13 cellular contexts compared by ENCODE assay signal in genomic region chr7:97006951-97007861, GRCh38. TPM values are rescaled to one million over a fixed set of nuclear protein-coding genes. Genes with fewer than 3 reads are reported as not detected.
DNase-seq lines count a peak whose midpoint lies in the region; TF ChIP-seq lines count a peak whose summit lies in the region.
"Had no signal": no experiment of that assay in that cellular context is flagged by ENCODE, and none has a peak within 500 bp of the region (broad histone marks: within the 10 kb centered on the region; RNA-seq: fewer than 3 reads in every experiment).

No MANE protein-coding gene starts in this region.

- DNase-seq in activated CD4-positive, alpha-beta T cell treated with anti-CD3 and anti-CD28 coated beads, Interleukin-2, amount 10 ng/mL, durations not matched to agents 7 days and 5 days = no peak
- no peak for DNase-seq in activated CD4-positive, alpha-beta T cell treated with anti-CD3 and anti-CD28 coated beads for 4 hours
- no peak for DNase-seq in SJCRH30
- no peak for DNase-seq in hepatocyte (ENCODE audit: low spot score)
- no peak for DNase-seq in smooth muscle cell (lab: John Stamatoyannopoulos, UW; ENCODE audit: unreplicated experiment)
- no peak for DNase-seq in ascending aorta (ENCODE audit: low spot score in 2 of 2)
- no peak for DNase-seq in globus pallidus (ENCODE audit: low spot score)
- DNase-seq in medulla oblongata (ENCODE audit: extremely low spot score) = no peak
- DNase-seq: activated CD4-positive, CD25-positive, alpha-beta regulatory T cell treated with anti-CD3 and anti-CD28 coated beads, Interleukin-2, amount 50 U/mL, for 72 hours; central memory CD4-positive, alpha-beta T cell; PC-3; stimulated activated CD4-positive, alpha-beta T cell treated with anti-CD3 and anti-CD28 coated beads, Interleukin-4, amount 100 ng/mL, for 1 hour had no signal

- peak overlapping the region; percentile 33 for H2AFZ ChIP-seq in hepatocyte
- peak overlapping the region; percentile 54 for H2AFZ ChIP-seq in smooth muscle cell (ENCODE audit: low read depth)

- H3K9me2 ChIP-seq in hepatocyte (replicated peaks; ENCODE audit: insufficient read depth) = no peaks in the 10 kb centered on the region

- no peaks in the 10 kb centered on the region for H4K20me1 ChIP-seq in hepatocyte (ENCODE audit: insufficient read depth, poor library complexity, severe bottlenecking)
- H4K20me1 ChIP-seq in smooth muscle cell (ENCODE audit: low read depth) = no peaks in the 10 kb centered on the region

- H3K36me3 ChIP-seq in SJCRH30 (no peaks in the 10 kb centered on the region), hepatocyte (replicated peaks; ENCODE audit: insufficient read depth, low read depth) (no peaks in the 10 kb centered on the region), smooth muscle cell (ENCODE audit: low read depth) (no peaks in the 10 kb centered on the region), ascending aorta (no peaks in the 10 kb centered on the region)

- H3K4me1 ChIP-seq in SJCRH30 (no peaks in the 10 kb centered on the region), hepatocyte (ENCODE audit: insufficient read depth) (peaks cover 8% of the 10 kb centered on the region), smooth muscle cell (ENCODE audit: low read depth) (peaks cover 11% of the 10 kb centered on the region), ascending aorta (peaks cover 0 to 14% of the 10 kb centered on the region in 2 donors)

- H3K27me3 ChIP-seq in SJCRH30 = no peaks in the 10 kb centered on the region
- H3K27me3 ChIP-seq in hepatocyte = peaks cover 91% of the 10 kb centered on the region
- H3K27me3 ChIP-seq in smooth muscle cell (ENCODE audit: low read depth) = peaks cover 96% of the 10 kb centered on the region
- peaks cover 30% of the 10 kb centered on the region for H3K27me3 ChIP-seq in ascending aorta

- H3K9ac ChIP-seq in smooth muscle cell (ENCODE audit: low read depth) = no peak overlapping the region

- POLR2A ChIA-PET in activated CD4-positive, alpha-beta T cell treated with anti-CD3 and anti-CD28 coated beads, Interleukin-2, amount 10 ng/mL, durations not matched to agents 7 days and 5 days (lab: Charles Lee) = no interaction called here

- H3K4me2 ChIP-seq in hepatocyte = peak overlapping the region; percentile 85
- H3K4me2 ChIP-seq in smooth muscle cell = peak overlapping the region; percentile 92

- H3K79me2 ChIP-seq in hepatocyte (peaks cover 22% of the 10 kb centered on the region), smooth muscle cell (ENCODE audit: low read depth) (no peaks in the 10 kb centered on the region)

- TF ChIP-seq CTCF in hepatocyte (IDR thresholded peaks at IDR 0.05; ENCODE audit: poor library complexity) (no peak), smooth muscle cell (IDR thresholded peaks at IDR 0.05; ENCODE audit: borderline replicate concordance, insufficient read depth, poor library complexity, severe bottlenecking) (no peak), ascending aorta (IDR thresholded peaks at IDR 0.05) (no peak)

- H3K4me3 ChIP-seq in SJCRH30 = peak overlapping the region; percentile 62
- H3K4me3 ChIP-seq in hepatocyte = peak overlapping the region; percentile 20
- H3K4me3 ChIP-seq in smooth muscle cell = peak overlapping the region; percentile 59
- peak overlapping the region in 1 of 2 donors; percentile 48 for H3K4me3 ChIP-seq in ascending aorta

- H3K4me3 Mint-ChIP-seq in activated CD4-positive, alpha-beta T cell treated with anti-CD3 and anti-CD28 coated beads, Interleukin-2, amount 10 ng/mL, durations not matched to agents 7 days and 5 days = peak overlapping the region; percentile 61

- intact Hi-C loops in ascending aorta (cut with DNase I) = no loop called here

- H3K27ac ChIP-seq in SJCRH30 (peak overlapping the region; percentile 66), hepatocyte (peak overlapping the region; percentile 87), smooth muscle cell (ENCODE audit: low read depth) (no peak overlapping the region), ascending aorta (no peak overlapping the region)

- no peaks in the 10 kb centered on the region for H3K36me3 Mint-ChIP-seq in activated CD4-positive, alpha-beta T cell treated with anti-CD3 and anti-CD28 coated beads, Interleukin-2, amount 10 ng/mL, durations not matched to agents 7 days and 5 days (ENCODE audit: low read depth)

- peaks cover 9% of the 10 kb centered on the region for H3K4me1 Mint-ChIP-seq in activated CD4-positive, alpha-beta T cell treated with anti-CD3 and anti-CD28 coated beads, Interleukin-2, amount 10 ng/mL, durations not matched to agents 7 days and 5 days

- H3K9me3 Mint-ChIP-seq in activated CD4-positive, alpha-beta T cell treated with anti-CD3 and anti-CD28 coated beads, Interleukin-2, amount 10 ng/mL, durations not matched to agents 7 days and 5 days = no peaks in the 10 kb centered on the region

- WGBS in hepatocyte (ENCODE audit: low lambda C conversion rate, missing lambda C conversion rate) = 14% methylated on average over 41 of the region's 41 CpGs
- 8% methylated on average over 41 of the region's 41 CpGs for WGBS in smooth muscle cell (ENCODE audit: low lambda C conversion rate)

- no peaks in the 10 kb centered on the region for H3K9me3 ChIP-seq in SJCRH30 (replicated peaks)
- H3K9me3 ChIP-seq in hepatocyte (ENCODE audit: low read depth) = no peaks in the 10 kb centered on the region
- no peaks in the 10 kb centered on the region for H3K9me3 ChIP-seq in smooth muscle cell (replicated peaks; ENCODE audit: low read depth)
- no peaks in the 10 kb centered on the region for H3K9me3 ChIP-seq in ascending aorta

- peaks cover 86% of the 10 kb centered on the region for H3K27me3 Mint-ChIP-seq in activated CD4-positive, alpha-beta T cell treated with anti-CD3 and anti-CD28 coated beads, Interleukin-2, amount 10 ng/mL, durations not matched to agents 7 days and 5 days

- no peaks in the 10 kb centered on the region for H3F3A ChIP-seq in smooth muscle cell (ENCODE audit: low read depth)

- CTCF ChIA-PET in activated CD4-positive, alpha-beta T cell treated with anti-CD3 and anti-CD28 coated beads, Interleukin-2, amount 10 ng/mL, durations not matched to agents 7 days and 5 days (lab: Charles Lee) = interaction anchor here (0.8 to 2.2 kb wide), 3 partner anchors 15 to 21 kb away, joined by 3 to 6 read pairs (median 4); no protein-coding TSS in a partner anchor

- H3K27ac Mint-ChIP-seq in activated CD4-positive, alpha-beta T cell treated with anti-CD3 and anti-CD28 coated beads, Interleukin-2, amount 10 ng/mL, durations not matched to agents 7 days and 5 days = no peak overlapping the region

RNA-seq across cellular contexts. Expression of gene DLX6, which starts 1.9 kb away (rescaled TPM):
- total RNA-seq in activated CD4-positive, alpha-beta T cell treated with anti-CD3 and anti-CD28 coated beads, Interleukin-2, amount 10 ng/mL, durations not matched to agents 7 days and 5 days = not detected
- total RNA-seq in SJCRH30 (2014; rRNA removed; shearing (Covaris generic)) = 3.1 and 3.4 TPM in 2 replicates
- 1.9 and 2.2 TPM in 2 replicates for total RNA-seq in hepatocyte
- 2.6 and 3.5 TPM in 2 replicates for polyA plus RNA-seq in hepatocyte
- total RNA-seq in smooth muscle cell = 0.13 and 2.6 TPM in 2 replicates
- 0.43 and 1.9 TPM in 2 replicates for polyA plus RNA-seq in smooth muscle cell
- total RNA-seq in ascending aorta = not detected
- total RNA-seq: glomerular endothelial cell, PC-3 had no signal

RNA-seq across cellular contexts. Expression of gene DLX5, which starts 17.4 kb away (rescaled TPM):
- not detected for total RNA-seq in activated CD4-positive, alpha-beta T cell treated with anti-CD3 and anti-CD28 coated beads, Interleukin-2, amount 10 ng/mL, durations not matched to agents 7 days and 5 days
- total RNA-seq in SJCRH30 (2014; rRNA removed; shearing (Covaris generic)) = not detected in 2 replicates
- total RNA-seq in hepatocyte = 4.0 and 5.0 TPM in 2 replicates
- 19.6 and 22.1 TPM in 2 replicates for polyA plus RNA-seq in hepatocyte
- total RNA-seq in smooth muscle cell = 1.2 and 3.5 TPM in 2 replicates
- 4.3 and 15.0 TPM in 2 replicates for polyA plus RNA-seq in smooth muscle cell
- total RNA-seq in ascending aorta = not detected
- total RNA-seq: glomerular endothelial cell had no signal

Comparison
In these comparisons a context has a peak if more than half of its experiments do, and no peak if none do; other contexts are left out.
1. H3K27ac ChIP-seq: peak in SJCRH30 (single experiment) and hepatocyte (single experiment); none in smooth muscle cell (single experiment) and ascending aorta (0 of 2).